ENCODE assay signal across 8 cellular contexts in the genomic region with DNA sequence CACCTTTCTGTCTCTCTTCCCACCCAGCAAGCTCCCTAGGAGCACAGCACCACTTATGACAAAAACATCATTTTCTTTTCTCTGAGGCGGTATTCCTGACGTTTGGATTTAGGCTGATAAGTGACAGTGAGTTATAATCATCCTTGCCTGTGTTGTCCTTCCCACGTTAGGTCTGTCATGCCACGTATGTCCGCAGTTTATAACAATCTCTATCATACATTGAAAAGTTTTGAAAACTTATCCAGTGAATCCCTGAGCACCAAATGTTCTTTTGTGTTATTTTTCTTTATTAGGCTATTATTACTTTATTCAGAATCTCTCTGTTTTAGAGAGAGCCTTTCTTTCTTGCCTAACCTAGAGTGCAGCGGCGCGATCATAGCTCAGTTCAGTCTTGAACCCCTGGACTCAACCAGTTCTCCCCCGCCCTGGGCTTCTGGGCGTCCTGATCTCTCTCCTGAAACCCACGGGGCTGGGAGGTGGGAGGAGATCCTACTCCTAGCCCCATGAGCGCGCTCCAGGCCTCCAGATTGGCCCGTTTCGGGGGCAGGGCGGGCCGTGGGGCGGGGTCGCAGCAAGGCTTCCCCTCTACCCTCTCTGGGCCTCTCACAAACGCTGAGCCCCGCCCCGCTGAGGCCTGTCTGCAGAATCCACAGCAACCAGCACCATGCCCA. TPM values are rescaled to one million over a fixed set of nuclear protein-coding genes. Genes with fewer than 3 reads are reported as not detected.
A peak's percentile ranks its signal among the peaks of the same experiment; 100 is the strongest.
DNase-seq lines count a peak whose midpoint lies in the region; ATAC-seq lines count a peak whose summit lies in the region.

A gene (plus strand): TSS at position 606 of the 671 bp plus-strand sequence. CDS start 59 bp downstream, at position 665.

- H3K27ac Mint-ChIP-seq in central memory CD8-positive, alpha-beta T cell (ENCODE audit: low read depth): no peak within 1 kb of the TSS

- peak; percentile 88 for DNase-seq in EH (ENCODE audit: low read depth)
- DNase-seq in H4 (ENCODE audit: low spot score): peak; percentile 15
- DNase-seq in NCI-H1436 (lab: John Stamatoyannopoulos, UW): peak; percentile 88
- peak; percentile 68 for DNase-seq in activated CD4-positive, CD25-positive, alpha-beta regulatory T cell treated with anti-CD3 and anti-CD28 coated beads, Interleukin-2, amount 50 U/mL, for 72 hours
- peak in 1 of 2 donors; percentile 15 for DNase-seq in central memory CD8-positive, alpha-beta T cell (ENCODE audit: low spot score in 2 of 2)
- DNase-seq in kidney tubule cell (ENCODE audit: low spot score): peak; percentile 66
- peak; percentile 94 for DNase-seq in stimulated activated CD4-positive, alpha-beta T cell treated with anti-CD3 and anti-CD28 coated beads, Interleukin-15, amount 100 ng/mL, for 24 hours
- DNase-seq in NCI-H1417 treated with DMSO at 0.1 percent for 48 hours (lab: John Stamatoyannopoulos, UW): no peak

- ATAC-seq in central memory CD8-positive, alpha-beta T cell (replicated peaks; ENCODE audit: extremely low read depth, poor library complexity, severe bottlenecking): peak; percentile 84

- H3K4me1 Mint-ChIP-seq in central memory CD8-positive, alpha-beta T cell: no peaks in the 10 kb centered on the region

- H3K27me3 Mint-ChIP-seq in central memory CD8-positive, alpha-beta T cell: no peaks in the 10 kb centered on the region

- peak within 1 kb of the TSS; percentile 43 for H3K4me3 Mint-ChIP-seq in central memory CD8-positive, alpha-beta T cell

- H3K9me3 Mint-ChIP-seq in central memory CD8-positive, alpha-beta T cell: no peaks in the 10 kb centered on the region

- H3K36me3 Mint-ChIP-seq in central memory CD8-positive, alpha-beta T cell (ENCODE audit: insufficient read depth): no peaks in the 10 kb centered on the region

RNA-seq across cellular contexts. Expression of the gene that starts here (rescaled TPM):
- 1.6 and 4.6 TPM in 2 replicates for total RNA-seq in H4 (2014; rRNA removed; shearing (Covaris generic))
